In genomic region chrX:153580700-153581386, GRCh38 we compare ENCODE assay signal across 18 cellular contexts. TPM values are rescaled to one million over a fixed set of nuclear protein-coding genes. Genes with fewer than 3 reads are reported as not detected.
DNase-seq lines count a peak whose midpoint lies in the region; ATAC-seq and TF ChIP-seq lines count a peak whose summit lies in the region.
"Had no signal": no experiment of that assay in that cellular context is flagged by ENCODE, and none has a peak within 500 bp of the region (broad histone marks: within the 10 kb centered on the region; RNA-seq: fewer than 3 reads in every experiment).

No MANE protein-coding gene starts in this region.

- TF ChIP-seq CTCF in left ventricle myocardium inferior (IDR thresholded peaks at IDR 0.05; ENCODE audit: borderline replicate concordance), result peak; percentile 30
- TF ChIP-seq CTCF in right atrium auricular region (IDR thresholded peaks at IDR 0.05), result no peak
- 0 out of 2 replicates have a peak, but pooled peaks have one; percentile 17 for TF ChIP-seq CTCF in KMS-11 (conservative IDR thresholded peaks at IDR 0.05; ENCODE audit: low read depth, low read length)
- TF ChIP-seq CTCF in upper lobe of left lung (IDR thresholded peaks at IDR 0.05), result no peak

- H3K4me1 ChIP-seq in left ventricle myocardium inferior, result no peaks in the 10 kb centered on the region
- no peaks in the 10 kb centered on the region for H3K4me1 ChIP-seq in right atrium auricular region
- no peaks in the 10 kb centered on the region for H3K4me1 ChIP-seq in KMS-11 (ENCODE audit: low read depth, poor library complexity, severe bottlenecking)
- H3K4me1 ChIP-seq in upper lobe of left lung, result peaks cover 0 to 5% (median 0%) of the 10 kb centered on the region in 4 donors
- H3K4me1 ChIP-seq: breast epithelium had no signal

- no peaks in the 10 kb centered on the region for H3K9me3 ChIP-seq in left ventricle myocardium inferior (replicated peaks)
- no peaks in the 10 kb centered on the region for H3K9me3 ChIP-seq in right atrium auricular region
- H3K9me3 ChIP-seq in upper lobe of left lung, result no peaks in the 10 kb centered on the region
- H3K9me3 ChIP-seq: BLaER1 treated with 17β-estradiol and CSF1 and Interleukin-3, amounts not matched to agents 10 nM and 100 nM; breast epithelium had no signal

- H3K4me2 ChIP-seq in KMS-11, result no peak overlapping the region

- no peak overlapping the region for H3K27ac ChIP-seq in left ventricle myocardium inferior (replicated peaks)
- no peak overlapping the region for H3K27ac ChIP-seq in right atrium auricular region
- no peak overlapping the region for H3K27ac ChIP-seq in KMS-11
- no peak overlapping the region for H3K27ac ChIP-seq in upper lobe of left lung
- H3K27ac ChIP-seq: BLaER1 treated with 17β-estradiol and CSF1 and Interleukin-3, amounts not matched to agents 10 nM and 100 nM; breast epithelium had no signal

- H3K36me3 ChIP-seq in left ventricle myocardium inferior, result no peaks in the 10 kb centered on the region
- H3K36me3 ChIP-seq in right atrium auricular region, result no peaks in the 10 kb centered on the region
- H3K36me3 ChIP-seq in KMS-11 (ENCODE audit: insufficient read depth), result no peaks in the 10 kb centered on the region
- H3K36me3 ChIP-seq in upper lobe of left lung, result no peaks in the 10 kb centered on the region
- H3K36me3 ChIP-seq: breast epithelium had no signal

- H2AFZ ChIP-seq in KMS-11 (ENCODE audit: low read depth), result no peak overlapping the region

- intact Hi-C loops in left ventricle myocardium inferior (cut with micrococcal nuclease), result no loop called here

- no peaks in the 10 kb centered on the region for H4K20me1 ChIP-seq in KMS-11 (ENCODE audit: insufficient read depth)

- TF ChIP-seq POLR2A in upper lobe of left lung (IDR thresholded peaks at IDR 0.05), result no peak

- TF ChIP-seq EP300 in upper lobe of left lung (IDR thresholded peaks at IDR 0.05), result no peak

- no peak overlapping the region for H3K9ac ChIP-seq in KMS-11
- H3K9ac ChIP-seq: BLaER1 treated with 17β-estradiol and CSF1 and Interleukin-3, amounts not matched to agents 10 nM and 100 nM had no signal

- ATAC-seq in GM18858 (IDR thresholded peaks at IDR 0.05; ENCODE audit: unreplicated experiment), result no peak
- ATAC-seq in upper lobe of left lung (ENCODE audit: low FRiP score in 2 of 2), result no peak
- ATAC-seq: stimulated activated naive CD8-positive, alpha-beta T cell treated with anti-CD3 and anti-CD28 coated beads, Interleukin-15, amount 100 ng/mL, for 72 hours had no signal

- H3K27me3 ChIP-seq in left ventricle myocardium inferior (ENCODE audit: low read depth), result no peaks in the 10 kb centered on the region
- H3K27me3 ChIP-seq in right atrium auricular region, result no peaks in the 10 kb centered on the region
- H3K27me3 ChIP-seq in KMS-11 (ENCODE audit: insufficient read depth, low read depth), result peaks cover 18% of the 10 kb centered on the region; the same call in 1 of the 2 replicates
- no peaks in the 10 kb centered on the region for H3K27me3 ChIP-seq in upper lobe of left lung

- DNase-seq in left ventricle myocardium inferior (no peak), right atrium auricular region (ENCODE audit: low spot score) (no peak), cerebellar cortex (ENCODE audit: low spot score) (peak; percentile 22), upper lobe of left lung (no peak), GDM1 (lab: John Stamatoyannopoulos, UW) (no peak), A172 (ENCODE audit: low spot score) (no peak)
- DNase-seq: activated CD4-positive, alpha-beta T cell treated with anti-CD3 and anti-CD28 coated beads, Interleukin-2, amount 50 U/mL, for 48 hours; activated effector memory CD4-positive, alpha-beta T cell treated with Interleukin-2 at 50 U/mL for 16 hours; GF-D8; hippocampal formation; Kasumi-1; NCI-H2081 treated with DMSO at 0.1 percent for 48 hours; stimulated activated naive CD8-positive, alpha-beta T cell treated with anti-CD3 and anti-CD28 coated beads, Interleukin-15, amount 100 ng/mL, for 72 hours; T-helper 1 cell had no signal

- 80 to 84% methylated on average over 14 of the region's 14 CpGs for WGBS in upper lobe of left lung, 2 donors

- no peak overlapping the region for H3K4me3 ChIP-seq in left ventricle myocardium inferior
- H3K4me3 ChIP-seq in right atrium auricular region, result no peak overlapping the region
- H3K4me3 ChIP-seq in KMS-11 (IDR thresholded peaks at IDR 0.05; ENCODE audit: insufficient read depth, low read depth, low read length), result no peak overlapping the region
- no peak overlapping the region for H3K4me3 ChIP-seq in upper lobe of left lung
- H3K4me3 ChIP-seq: BLaER1 treated with 17β-estradiol and CSF1 and Interleukin-3, amounts not matched to agents 10 nM and 100 nM; breast epithelium had no signal

- no peaks in the 10 kb centered on the region for H3K79me2 ChIP-seq in KMS-11 (ENCODE audit: insufficient read depth, low read depth)

RNA-seq across cellular contexts. Expression of gene CCNQ, which starts 18.1 kb away (rescaled TPM):
- total RNA-seq in left ventricle myocardium inferior (39.3 TPM), right atrium auricular region (10 to 100 TPM; 48.0 to 65.0 TPM), upper lobe of left lung (10 to 100 TPM; 13.4 to 48.2 (median 24.6) TPM)
- 74.2 and 87.9 TPM in 2 replicates for total RNA-seq in A172 (2014; rRNA removed; shearing (Covaris generic))

Comparison
In these comparisons a context has a peak if more than half of its experiments do, and no peak if none do; other contexts are left out.
1. CTCF ChIP-seq: peak in left ventricle myocardium inferior (single experiment) and KMS-11 (single experiment); none in right atrium auricular region (0 of 2) and upper lobe of left lung (0 of 6).